Comparison of ENCODE assay signal across 13 cellular contexts in genomic region chr18:57806891-57807280, GRCh38. TPM values are rescaled to one million over a fixed set of nuclear protein-coding genes. Genes with fewer than 3 reads are reported as not detected.
DNase-seq lines count a peak whose midpoint lies in the region; ATAC-seq and TF ChIP-seq lines count a peak whose summit lies in the region.
"Had no signal": no experiment of that assay in that cellular context is flagged by ENCODE, and none has a peak within 500 bp of the region (broad histone marks: within the 10 kb centered on the region; RNA-seq: fewer than 3 reads in every experiment).

No MANE protein-coding gene starts in this region.

- no peak for ATAC-seq in HCT116
- ATAC-seq: activated CD8-positive, alpha-beta memory T cell treated with anti-CD3 and anti-CD28 coated beads, Interleukin-2, amount 10 ng/mL, durations not matched to agents 7 days and 5 days; stimulated activated memory B cell treated with anti-CD40 and anti-IgM and Interleukin-4, amounts not matched to agents 10 μg/mL and 1 μg/mL and 100 μg/mL, for 72 hours had no signal

- no peaks in the 10 kb centered on the region for H3K9me2 ChIP-seq in HCT116 (ENCODE audit: insufficient read depth)

- intact Hi-C loops in HCT116 (cut with micrococcal nuclease) = no loop called here

- H4K20me1 ChIP-seq in HCT116 (ENCODE audit: insufficient read depth) = no peaks in the 10 kb centered on the region

- no peak overlapping the region for H2AFZ ChIP-seq in HCT116 (ENCODE audit: low read depth, low read length, poor library complexity, severe bottlenecking)

- H3K27ac ChIP-seq in HCT116 (ENCODE audit: low read depth, low read length) (no peak overlapping the region), tibial nerve (peak overlapping the region in 2 of 4 donors; percentile 11 to 63)

- no peak for TF ChIP-seq EP300 in tibial nerve (IDR thresholded peaks at IDR 0.05)

- peaks cover 5% of the 10 kb centered on the region; the same call in 1 of the 2 replicates for H3K79me2 ChIP-seq in HCT116 (ENCODE audit: insufficient read depth, low read length)

- TF ChIP-seq POLR2A in HCT116 (IDR thresholded peaks at IDR 0.05; ENCODE audit: borderline replicate concordance, extremely low read depth, insufficient read depth, insufficient read length) = no peak
- TF ChIP-seq POLR2A in tibial nerve (IDR thresholded peaks at IDR 0.05) = no peak

- no peak overlapping the region for H3K9ac ChIP-seq in HCT116 (ENCODE audit: low read length)

- H3K9me3 ChIP-seq in HCT116 (ENCODE audit: control insufficient read depth in 1 of 2, insufficient read depth in 1 of 2, low read depth in 1 of 2, low read length in 2 of 2) (peaks cover 0 to 7% of the 10 kb centered on the region in 2 experiments; a peak in 1 of 4 replicates), tibial nerve (peaks cover 0 to 6% (median 0%) of the 10 kb centered on the region in 4 donors)

- no TSS peak for BruUV-seq in HCT116 (replicated peaks; lab: Mats Ljungman, UMichigan)

- TF ChIP-seq CTCF in HCT116 (IDR thresholded peaks at IDR 0.05 in 2 of 3, conservative IDR thresholded peaks at IDR 0.05 in 1 of 3; ENCODE audit: borderline replicate concordance in 1 of 3, insufficient read depth in 1 of 3, low read depth in 2 of 3, low read length in 2 of 3) (no peak), WI38 (IDR thresholded peaks at IDR 0.05; ENCODE audit: low read depth, low read length) (no peak), tibial nerve (IDR thresholded peaks at IDR 0.05) (no peak), GM10266 (IDR thresholded peaks at IDR 0.05; ENCODE audit: control insufficient read depth, insufficient read depth, low read depth, missing control alignments) (no peak)

- no peaks in the 10 kb centered on the region for H3K36me3 ChIP-seq in HCT116 (ENCODE audit: control insufficient read depth in 1 of 2, insufficient read depth in 2 of 2, low read length in 2 of 2)
- H3K36me3 ChIP-seq in tibial nerve = no peaks in the 10 kb centered on the region

- POLR2A ChIA-PET in HCT116 (lab: Charles Lee) = no interaction called here

- H3K27me3 ChIP-seq in HCT116 (ENCODE audit: insufficient read depth, low read length) = no peaks in the 10 kb centered on the region
- H3K27me3 ChIP-seq in tibial nerve = peaks cover 0 to 16% of the 10 kb centered on the region in 2 donors

- peaks cover 10 to 34% of the 10 kb centered on the region in 2 experiments for H3K4me1 ChIP-seq in HCT116 (ENCODE audit: control insufficient read depth in 1 of 2, insufficient read depth in 2 of 2, low read length in 2 of 2)
- H3K4me1 ChIP-seq in tibial nerve = peaks cover 0 to 39% (median 13%) of the 10 kb centered on the region in 4 donors

- DNase-seq in HCT116 (ENCODE audit: low read depth, low spot score) (no peak), glomerular visceral epithelial cell (ENCODE audit: extremely low spot score) (peak; percentile 73), tibial nerve (ENCODE audit: low spot score in 2 of 2) (peak; percentile 29 to 30), NCI-H748 (lab: John Stamatoyannopoulos, UW; ENCODE audit: unreplicated experiment) (no peak), cerebellum (ENCODE audit: low spot score) (no peak), GM10266 (ENCODE audit: extremely low spot score) (no peak), RPMI8226 (no peak)
- DNase-seq: activated CD8-positive, alpha-beta memory T cell treated with anti-CD3 and anti-CD28 coated beads, Interleukin-2, amount 10 ng/mL, durations not matched to agents 7 days and 5 days; cerebellar nuclear complex; NCI-H1105; retina had no signal

- TF ChIP-seq RAD21 in HCT116 (IDR thresholded peaks at IDR 0.05; ENCODE audit: low read depth) = no peak

- peak overlapping the region; percentile 4; the same call in 1 of the 2 replicates for H3K4me2 ChIP-seq in HCT116 (ENCODE audit: low read length)

- WGBS in tibial nerve, 2 donors = 23 to 25% methylated on average over 3 of the region's 3 CpGs

- CTCF ChIA-PET in HCT116 (lab: Charles Lee) = no interaction called here

- RAD21 ChIA-PET in HCT116 (lab: Charles Lee; ENCODE audit: low non-redundant PET in 1 of 2, low total read pairs in 2 of 2, uncharacterized antibody in 2 of 2, unreplicated experiment in 2 of 2) = no interaction called here

- no peak overlapping the region for H3K4me3 ChIP-seq in HCT116 (replicated peaks in 1 of 2; ENCODE audit: low read depth in 1 of 2, low read length in 2 of 2)
- H3K4me3 ChIP-seq in WI38 (ENCODE audit: low read depth, low read length) = peak overlapping the region; percentile 13; the same call in 1 of the 2 replicates
- H3K4me3 ChIP-seq in tibial nerve = no peak overlapping the region

TF ChIP-seq in HCT116, 20 proteins besides CTCF, POLR2A, EP300 and RAD21:
- no peak for TF ChIP-seq YY1 (IDR thresholded peaks at IDR 0.05; ENCODE audit: extremely low read depth, insufficient replicate concordance, low read depth, low read length)
- no peak for TF ChIP-seq REST (IDR thresholded peaks at IDR 0.05; ENCODE audit: low read depth)
- no peak for TF ChIP-seq SP1 (IDR thresholded peaks at IDR 0.05; ENCODE audit: low read depth)

RNA-seq across cellular contexts. Expression of gene ATP8B1, which starts 3.8 kb away (rescaled TPM):
- 15.9 TPM for total RNA-seq in HCT116 (2021; ENCODE audit: unreplicated experiment)
- 8.1 and 8.6 TPM in 2 replicates for polyA plus RNA-seq in HCT116 (2012)
- total RNA-seq in tibial nerve = 10 to 100 TPM in 3 of 4 donors, 1 to 10 TPM in 1; 8.0 to 25.8 (median 12.4) TPM
- total RNA-seq in cerebellum = 2.3 TPM

Comparison
In these comparisons a context has a peak if more than half of its experiments do, and no peak if none do; other contexts are left out.
1. DNase-seq: peak in glomerular visceral epithelial cell (single experiment) and tibial nerve (2 of 2); none in HCT116 (single experiment), NCI-H748 (single experiment), cerebellum (single experiment), GM10266 (single experiment) and RPMI8226 (single experiment).